Comparison of ENCODE assay signal across 1 cellular context in genomic region chr21:29306920-29307319, GRCh38.
TF ChIP-seq lines count a peak whose summit lies in the region.

No MANE protein-coding gene starts in this region.

TF ChIP-seq in GM12878, 131 proteins besides CTCF, POLR2A, EP300 and RAD21:
- TF ChIP-seq MLLT1 (IDR thresholded peaks at IDR 0.05) (no peak), TCF3 (IDR thresholded peaks at IDR 0.05; ENCODE audit: borderline replicate concordance, insufficient read depth, low read depth, low read length) (no peak), CREM (IDR thresholded peaks at IDR 0.05; ENCODE audit: low read depth) (no peak), PRDM15 (CRISPR knock-in tag; IDR thresholded peaks at IDR 0.05) (no peak), DPF2 (IDR thresholded peaks at IDR 0.05) (no peak), RUNX3 (IDR thresholded peaks at IDR 0.05; ENCODE audit: low read length) (no peak; the same call in 1 of the 2 replicates), RFX5 (IDR thresholded peaks at IDR 0.05; ENCODE audit: low read depth, low read length) (no peak), KDM1A (IDR thresholded peaks at IDR 0.05; ENCODE audit: borderline replicate concordance) (no peak), RB1 (IDR thresholded peaks at IDR 0.05; ENCODE audit: borderline replicate concordance) (no peak), E2F4 (IDR thresholded peaks at IDR 0.05; ENCODE audit: low read depth, low read length) (no peak), CEBPZ (IDR thresholded peaks at IDR 0.05; ENCODE audit: low read depth, low read length) (no peak), NFYA (IDR thresholded peaks at IDR 0.05; ENCODE audit: borderline replicate concordance, low read depth, low read length) (no peak), SP1 (IDR thresholded peaks at IDR 0.05; ENCODE audit: low read depth, low read length) (no peak), SMAD1 (IDR thresholded peaks at IDR 0.05; ENCODE audit: low read depth, partially characterized antibody) (no peak), HDAC6 (IDR thresholded peaks at IDR 0.05; ENCODE audit: unreplicated experiment) (no peak)
